ENCODE assay signal across 9 cellular contexts in the genomic region with DNA sequence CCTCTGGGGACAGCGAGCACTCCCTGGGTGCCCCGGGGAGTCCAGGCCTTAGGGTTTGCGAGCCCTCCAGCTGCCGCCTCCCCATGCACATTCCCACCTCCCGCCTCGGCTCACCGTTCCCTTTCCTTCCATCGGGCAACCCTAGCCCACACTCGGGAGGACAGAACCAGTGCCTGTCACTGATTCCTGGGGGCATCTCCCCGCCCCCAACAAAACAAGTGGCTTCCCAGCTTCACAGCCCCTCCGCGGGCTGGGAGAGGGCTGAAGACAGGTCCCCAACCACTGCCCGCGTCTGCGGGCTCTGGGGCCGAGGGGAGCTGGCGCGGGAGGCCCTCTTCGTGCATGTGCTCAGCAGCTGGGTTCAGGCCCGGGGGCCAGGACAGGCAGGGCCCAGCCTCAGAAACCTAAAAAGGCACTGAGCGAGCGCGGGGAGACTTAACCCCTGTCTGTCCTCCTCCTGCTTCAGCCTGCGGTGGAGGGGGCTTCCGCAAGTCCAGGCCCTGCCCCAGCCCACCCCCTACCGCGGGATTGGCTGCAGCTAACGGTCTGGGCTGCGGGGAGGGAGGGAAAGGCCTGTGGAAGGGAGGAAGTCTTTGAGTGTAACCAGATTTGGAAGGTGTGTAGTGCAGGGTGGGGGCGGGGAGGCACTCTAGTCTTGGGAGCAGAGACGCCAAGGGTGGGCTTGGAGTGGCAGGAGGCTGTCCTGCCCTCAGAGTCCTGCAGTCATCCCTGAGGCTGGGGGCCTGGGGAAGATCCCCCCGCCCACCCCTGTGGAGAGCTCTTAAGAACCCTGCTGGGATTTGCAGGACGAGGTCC. TPM values are rescaled to one million over a fixed set of nuclear protein-coding genes. Genes with fewer than 3 reads are reported as not detected.
DNase-seq lines count a peak whose midpoint lies in the region; ATAC-seq and TF ChIP-seq lines count a peak whose summit lies in the region.
"Had no signal": no experiment of that assay in that cellular context is flagged by ENCODE, and none has a peak within 500 bp of the region (broad histone marks: within the 10 kb centered on the region; RNA-seq: fewer than 3 reads in every experiment).

No MANE protein-coding gene starts in this region.

- H3K36me3 Mint-ChIP-seq in endodermal cell (ENCODE audit: low read depth) = no peaks in the 10 kb centered on the region

- no peaks in the 10 kb centered on the region for H3K9me3 ChIP-seq in endodermal cell (ENCODE audit: control insufficient read depth, low read length)
- H3K9me3 ChIP-seq in MM.1S (replicated peaks; ENCODE audit: insufficient read depth, low read length) = no peaks in the 10 kb centered on the region

- H3K9me3 Mint-ChIP-seq in endodermal cell = no peaks in the 10 kb centered on the region

- no peak overlapping the region for H2AFZ ChIP-seq in MM.1S (ENCODE audit: low read length)

- H3K36me3 ChIP-seq in endodermal cell (ENCODE audit: control insufficient read depth, insufficient read depth, low read length) (peaks cover 8% of the 10 kb centered on the region), MM.1S (replicated peaks; ENCODE audit: insufficient read depth, low read length) (no peaks in the 10 kb centered on the region)

- H3K9ac ChIP-seq in endodermal cell (ENCODE audit: extremely low read depth, low read length, poor library complexity, severe bottlenecking) = peak overlapping the region; percentile 47
- H3K9ac ChIP-seq in MM.1S (ENCODE audit: low read length) = no peak overlapping the region

- ATAC-seq in HG02623 (IDR thresholded peaks at IDR 0.05; ENCODE audit: unreplicated experiment) = no peak

- peaks cover 7% of the 10 kb centered on the region for H3K4me1 ChIP-seq in endodermal cell (ENCODE audit: control insufficient read depth, insufficient read depth, low read length)
- no peaks in the 10 kb centered on the region; the same call in 1 of the 2 replicates for H3K4me1 ChIP-seq in MM.1S (ENCODE audit: low read length)

- WGBS in endodermal cell (ENCODE audit: insufficient coverage in 1 of 2, insufficient read length in 1 of 2), 2 experiments = 4 to 8% methylated on average over 5 to 33 of the region's 33 CpGs

- H3K27ac Mint-ChIP-seq in endodermal cell = no peak overlapping the region

- H3K27ac ChIP-seq in endodermal cell (ENCODE audit: low read depth, low read length) = peak overlapping the region; percentile 99
- H3K27ac ChIP-seq in MM.1S (ENCODE audit: low read length) = no peak overlapping the region
- H3K27ac ChIP-seq: HL-60 had no signal

- H3K4me3 ChIP-seq in endodermal cell (ENCODE audit: low read length) (peak overlapping the region; percentile 80), MM.1S (ENCODE audit: low read length) (no peak overlapping the region)

- peaks cover 11% of the 10 kb centered on the region for H3K27me3 ChIP-seq in endodermal cell (ENCODE audit: control insufficient read depth, insufficient read depth, low read length, poor library complexity, severe bottlenecking)
- H3K27me3 ChIP-seq in MM.1S (replicated peaks; ENCODE audit: insufficient read depth, low read length) = peaks cover 49% of the 10 kb centered on the region

- TF ChIP-seq CTCF in endodermal cell (conservative IDR thresholded peaks at IDR 0.05) (no peak), MM.1S (IDR thresholded peaks at IDR 0.05; ENCODE audit: low read length) (no peak)

- no peaks in the 10 kb centered on the region for H3F3A ChIP-seq in MM.1S (ENCODE audit: insufficient read depth, low read length)

- H3K27me3 Mint-ChIP-seq in endodermal cell (ENCODE audit: insufficient read depth) = peaks cover 39% of the 10 kb centered on the region

- H3K4me1 Mint-ChIP-seq in endodermal cell = peaks cover 25% of the 10 kb centered on the region

- H3K4me2 ChIP-seq in MM.1S (ENCODE audit: low read depth, low read length) = no peak overlapping the region

- no peaks in the 10 kb centered on the region for H3K79me2 ChIP-seq in MM.1S (ENCODE audit: low read length)

- no peaks in the 10 kb centered on the region for H3K9me2 ChIP-seq in MM.1S (replicated peaks; ENCODE audit: insufficient read depth, low read length)

- H4K20me1 ChIP-seq in MM.1S (ENCODE audit: insufficient read depth, low read length) = no peaks in the 10 kb centered on the region

- DNase-seq in Daoy (ENCODE audit: low read depth) (peak; percentile 92), NCI-H524 treated with DMSO at 0.1 percent for 48 hours (lab: John Stamatoyannopoulos, UW) (peak; percentile 25), endodermal cell (peak; percentile 89), myocyte (ENCODE audit: low read depth) (peak; percentile 95), SIG-M5 (lab: John Stamatoyannopoulos, UW) (no peak), MM.1S (no peak)
- no peak for DNase-seq in activated CD4-positive, CD25-positive, alpha-beta regulatory T cell treated with anti-CD3 and anti-CD28 coated beads, Interleukin-2, amount 50 U/mL, for 72 hours

- H3K4me3 Mint-ChIP-seq in endodermal cell = peak overlapping the region; percentile 63

RNA-seq across cellular contexts. Expression of gene FLNC, which starts 1.2 kb away (rescaled TPM):
- 67.5 and 81.1 TPM in 2 replicates for total RNA-seq in Daoy (2014; rRNA removed; shearing (Covaris generic))
- total RNA-seq in endodermal cell (10 to 100 TPM in 1 of 2 donors, 1 to 10 TPM in 1; 6.6 to 11.5 TPM), myocyte (703 and 1,085 TPM in 2 replicates)
- 25.3 TPM for polyA plus RNA-seq in endodermal cell (2013, experiment 1 of 2)
- 28.7 TPM for polyA plus RNA-seq in endodermal cell (2013, experiment 2 of 2)
- polyA plus RNA-seq in myocyte (2012) = 401 TPM

RNA-seq across cellular contexts. Expression of gene ATP6V1F, which starts 31.3 kb away (rescaled TPM):
- 103 and 130 TPM in 2 replicates for total RNA-seq in Daoy (2014; rRNA removed; shearing (Covaris generic))
- total RNA-seq in endodermal cell = 100 to 1,000 TPM; 122 to 157 TPM
- polyA plus RNA-seq in endodermal cell (2013, experiment 1 of 2) = 128 TPM
- polyA plus RNA-seq in endodermal cell (2013, experiment 2 of 2) = 128 TPM
- total RNA-seq in myocyte = 172 and 222 TPM in 2 replicates
- 468 TPM for polyA plus RNA-seq in myocyte (2012)

RNA-seq across cellular contexts. Expression of gene CCDC136, which starts 39.6 kb away (rescaled TPM):
- 7.7 and 8.9 TPM in 2 replicates for total RNA-seq in Daoy (2014; rRNA removed; shearing (Covaris generic))
- total RNA-seq in endodermal cell (10 to 100 TPM; 46.0 to 51.2 TPM), myocyte (4.6 and 5.0 TPM in 2 replicates)
- polyA plus RNA-seq in endodermal cell (2013, experiment 1 of 2) = 53.3 TPM
- 41.1 TPM for polyA plus RNA-seq in endodermal cell (2013, experiment 2 of 2)
- polyA plus RNA-seq in myocyte (2012) = 5.3 TPM

RNA-seq across cellular contexts. Expression of gene OPN1SW, which starts 55.8 kb away (rescaled TPM):
- total RNA-seq in Daoy (2014; rRNA removed; shearing (Covaris generic)) = not detected in 2 replicates
- total RNA-seq in endodermal cell = not detected
- polyA plus RNA-seq in endodermal cell (2013, experiment 1 of 2) = not detected
- 0.25 TPM for polyA plus RNA-seq in endodermal cell (2013, experiment 2 of 2)
- 2.8 and 3.4 TPM in 2 replicates for total RNA-seq in myocyte
- 4.0 TPM for polyA plus RNA-seq in myocyte (2012)

Comparison
In these comparisons a context has a peak if more than half of its experiments do, and no peak if none do; other contexts are left out.
1. DNase-seq: peak in Daoy (single experiment), NCI-H524 treated with DMSO at 0.1 percent for 48 hours (single experiment), endodermal cell (single experiment) and myocyte (single experiment); none in SIG-M5 (single experiment), activated CD4-positive, CD25-positive, alpha-beta regulatory T cell treated with anti-CD3 and anti-CD28 coated beads, Interleukin-2, amount 50 U/mL, for 72 hours (single experiment) and MM.1S (single experiment).